ENCODE assay signal across 22 cellular contexts in genomic region chr1:94989398-94989797, GRCh38.
DNase-seq lines count a peak whose midpoint lies in the region; ATAC-seq, FAIRE-seq and TF ChIP-seq lines count a peak whose summit lies in the region.
"Had no signal": no experiment of that assay in that cellular context is flagged by ENCODE, and none has a peak within 500 bp of the region (broad histone marks: within the 10 kb centered on the region; RNA-seq: fewer than 3 reads in every experiment).

No MANE protein-coding gene starts in this region.

- no peaks in the 10 kb centered on the region for H4K20me1 ChIP-seq in BLaER1

- H3K4me3 ChIP-seq in BLaER1, result no peak overlapping the region
- no peak overlapping the region for H3K4me3 ChIP-seq in pancreas
- H3K4me3 ChIP-seq: cardiac muscle cell, MG63, upper lobe of right lung had no signal

- no peak overlapping the region for H3K27ac ChIP-seq in BLaER1
- peak overlapping the region in 1 of 4 donors; percentile 45 for H3K27ac ChIP-seq in pancreas
- H3K27ac ChIP-seq: cardiac muscle cell, upper lobe of right lung had no signal

- peak; percentile 76 for ATAC-seq in left ventricle myocardium superior
- peak; percentile 66 to 83 (median 75) for ATAC-seq in pancreas
- no peak for ATAC-seq in HG03354 (IDR thresholded peaks at IDR 0.05; ENCODE audit: poor library complexity, severe bottlenecking, unreplicated experiment)
- ATAC-seq: stimulated activated naive CD8-positive, alpha-beta T cell treated with anti-CD3 and anti-CD28 coated beads, Interleukin-15, amount 100 ng/mL, for 72 hours; upper lobe of right lung had no signal

- no peaks in the 10 kb centered on the region for H3K36me3 ChIP-seq in BLaER1
- H3K36me3 ChIP-seq in pancreas, result no peaks in the 10 kb centered on the region
- H3K36me3 ChIP-seq: cardiac muscle cell, MG63, upper lobe of right lung had no signal

- intact Hi-C loops in left ventricle myocardium superior (cut with micrococcal nuclease), result no loop called here
- intact Hi-C loops in pancreas (cut with DNase I), result no loop called here

- H3K4me2 ChIP-seq in BLaER1, result peak overlapping the region; percentile 32; the same call in 1 of the 2 replicates

- no peaks in the 10 kb centered on the region for H3K27me3 ChIP-seq in BLaER1
- H3K27me3 ChIP-seq in pancreas, result no peaks in the 10 kb centered on the region
- H3K27me3 ChIP-seq: cardiac muscle cell, MG63, upper lobe of right lung had no signal

- H3K4me1 ChIP-seq in BLaER1 (peaks cover 27% of the 10 kb centered on the region), pancreas (peaks cover 4 to 19% (median 12%) of the 10 kb centered on the region in 3 donors)

- H3K9me3 ChIP-seq in BLaER1 (no peaks in the 10 kb centered on the region), pancreas (no peaks in the 10 kb centered on the region)
- H3K9me3 ChIP-seq: MG63, upper lobe of right lung had no signal

- 6 to 9% methylated on average over 1 of the region's 1 CpG for WGBS in pancreas, 2 donors

- DNase-seq in RPMI8226 (peak; percentile 10), left ventricle myocardium superior (peak; percentile 70), pancreas (peak; percentile 39 to 83 (median 68)), Kasumi-1 (lab: John Stamatoyannopoulos, UW) (no peak), NCI-H1694 treated with DMSO at 0.1 percent for 48 hours (lab: John Stamatoyannopoulos, UW) (no peak)
- DNase-seq in activated CD8-positive, alpha-beta memory T cell treated with anti-CD3 and anti-CD28 coated beads, Interleukin-2, amount 50 U/mL, for 48 hours, result no peak
- DNase-seq: ACHN; activated CD4-positive, alpha-beta T cell treated with anti-CD3 and anti-CD28 coated beads for 1 hour; activated naive CD4-positive, alpha-beta T cell treated with Interleukin-2 at 50 U/mL for 16 hours; activated T-cell treated with anti-CD3 and anti-CD28 coated beads, Interleukin-2, amount 50 U/mL, for 24 hours; amniotic stem cell; EL; H9; head of caudate nucleus; MG63; NCI-H146; retina; stimulated activated naive CD8-positive, alpha-beta T cell treated with anti-CD3 and anti-CD28 coated beads, Interleukin-15, amount 100 ng/mL, for 72 hours; upper lobe of right lung had no signal

- no peak for FAIRE-seq in pancreas (lab: Jason Lieb, UNC)

- TF ChIP-seq CTCF in pancreas (IDR thresholded peaks at IDR 0.05), result no peak

- H3K9ac ChIP-seq in BLaER1, result no peak overlapping the region

Comparison
In these comparisons a context has a peak if more than half of its experiments do, and no peak if none do; other contexts are left out.
1. DNase-seq: peak in RPMI8226 (single experiment), left ventricle myocardium superior (single experiment) and pancreas (6 of 6); none in Kasumi-1 (0 of 2), activated CD8-positive, alpha-beta memory T cell treated with anti-CD3 and anti-CD28 coated beads, Interleukin-2, amount 50 U/mL, for 48 hours (single experiment) and NCI-H1694 treated with DMSO at 0.1 percent for 48 hours (single experiment).